Comparison of ENCODE assay signal across 20 cellular contexts in the genomic region with DNA sequence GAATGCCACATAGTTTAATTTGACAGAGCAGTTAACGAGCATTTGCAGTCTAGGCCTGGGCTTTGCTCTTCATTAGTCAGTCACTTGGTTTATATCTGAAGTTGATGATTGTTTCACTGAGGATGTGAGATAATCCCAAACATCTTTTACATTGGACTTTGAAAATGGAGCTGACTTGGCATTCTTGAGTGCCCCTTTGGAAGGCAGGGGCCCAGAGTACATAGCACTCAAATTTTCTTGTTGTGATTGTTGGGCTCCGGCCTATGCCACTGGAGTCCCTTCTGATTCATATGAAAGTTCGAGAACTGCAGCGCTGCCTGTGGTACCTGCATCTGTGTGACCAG. TPM values are rescaled to one million over a fixed set of nuclear protein-coding genes. Genes with fewer than 3 reads are reported as not detected.
A peak's percentile ranks its signal among the peaks of the same experiment; 100 is the strongest.
DNase-seq lines count a peak whose midpoint lies in the region; ATAC-seq and TF ChIP-seq lines count a peak whose summit lies in the region.
"Had no signal": no experiment of that assay in that cellular context is flagged by ENCODE, and none has a peak within 500 bp of the region (broad histone marks: within the 10 kb centered on the region; RNA-seq: fewer than 3 reads in every experiment).

No MANE protein-coding gene starts in this region.

- H4K20me1 ChIP-seq in OCI-LY7 (ENCODE audit: insufficient read depth, low read length) (peaks cover 28% of the 10 kb centered on the region), mammary epithelial cell (ENCODE audit: insufficient read depth, low read length) (peaks cover 9% of the 10 kb centered on the region), smooth muscle cell (ENCODE audit: low read depth) (peaks cover 100% of the 10 kb centered on the region)

- POLR2A ChIA-PET in OCI-LY7 (lab: Charles Lee): no interaction called here

- H3K4me2 ChIP-seq in OCI-LY7 (ENCODE audit: low read length) (no peak overlapping the region), mammary epithelial cell (ENCODE audit: insufficient read depth, low read depth, low read length) (peak overlapping the region; percentile 41), smooth muscle cell (peak overlapping the region; percentile 27)

- in situ Hi-C loops in mammary epithelial cell (cut with MboI; ENCODE audit: low sequenced_read_pairs in 2 of 2): no loop called here

- BruUV-seq in OCI-LY7 (replicated peaks; lab: Mats Ljungman, UMichigan) (TSS peak; percentile 58), mammary epithelial cell (replicated peaks; lab: Mats Ljungman, UMichigan) (TSS peak; percentile 18)

- no peak for ATAC-seq in Right ventricle myocardium inferior
- no peak for ATAC-seq in HG02885 (IDR thresholded peaks at IDR 0.05; ENCODE audit: poor library complexity, unreplicated experiment)
- ATAC-seq: naive thymus-derived CD4-positive, alpha-beta T cell; SK-N-SH treated with all-trans-retinoic acid at 6 μM for 48 hours had no signal

- H3K27me3 ChIP-seq in cardiac muscle cell (no peaks in the 10 kb centered on the region), mammary epithelial cell (ENCODE audit: insufficient read depth, low read length) (no peaks in the 10 kb centered on the region), smooth muscle cell (ENCODE audit: low read depth) (no peaks in the 10 kb centered on the region)

- TF ChIP-seq CTCF in cardiac muscle cell (IDR thresholded peaks at IDR 0.05; ENCODE audit: low read depth, low read length) (no peak), OCI-LY7 (conservative IDR thresholded peaks at IDR 0.05; ENCODE audit: low read length) (no peak), mammary epithelial cell (conservative IDR thresholded peaks at IDR 0.05 in 1 of 2, IDR thresholded peaks at IDR 0.05 in 1 of 2; ENCODE audit: extremely low read depth in 1 of 2, insufficient read depth in 1 of 2, low read depth in 1 of 2, low read length in 2 of 2) (no peak), smooth muscle cell (IDR thresholded peaks at IDR 0.05; ENCODE audit: borderline replicate concordance, insufficient read depth, poor library complexity, severe bottlenecking) (no peak)

- intact Hi-C loops in Right ventricle myocardium inferior (cut with DNase I): loop anchor here (5.0 kb wide), 1 partner anchor 39 kb away; no protein-coding TSS in a partner anchor
- intact Hi-C loops in OCI-LY7 (cut with micrococcal nuclease; ENCODE audit: unreplicated experiment): no loop called here
- intact Hi-C loops in mammary epithelial cell (cut with micrococcal nuclease): no loop called here

- dilution Hi-C loops in mammary epithelial cell (cut with HindIII; ENCODE audit: low sequenced_read_pairs): no loop called here

- no peak overlapping the region for H3K4me3 ChIP-seq in cardiac muscle cell
- H3K4me3 ChIP-seq in OCI-LY7 (ENCODE audit: low read depth, low read length, poor library complexity, severe bottlenecking): no peak overlapping the region
- no peak overlapping the region for H3K4me3 ChIP-seq in mammary epithelial cell (replicated peaks in 1 of 3; ENCODE audit: insufficient read depth in 1 of 3, low read depth in 2 of 3, low read length in 3 of 3)
- H3K4me3 ChIP-seq in smooth muscle cell: no peak overlapping the region

- H3K9me3 ChIP-seq in cardiac muscle cell (ENCODE audit: low read depth) (no peaks in the 10 kb centered on the region), OCI-LY7 (ENCODE audit: low read length) (no peaks in the 10 kb centered on the region), mammary epithelial cell (replicated peaks; ENCODE audit: insufficient read depth, low read length) (no peaks in the 10 kb centered on the region), smooth muscle cell (replicated peaks; ENCODE audit: low read depth) (no peaks in the 10 kb centered on the region)

- DNase-seq in cardiac muscle cell (ENCODE audit: low read depth in 1 of 2, low spot score in 1 of 2) (no peak), Right ventricle myocardium inferior (ENCODE audit: missing footprints) (no peak), OCI-LY7 (ENCODE audit: low spot score) (no peak), mammary epithelial cell (no peak), smooth muscle cell (lab: John Stamatoyannopoulos, UW; ENCODE audit: unreplicated experiment) (no peak), NCI-H748 (lab: John Stamatoyannopoulos, UW; ENCODE audit: unreplicated experiment) (no peak)
- DNase-seq: activated CD4-positive, alpha-beta T cell treated with anti-CD3 and anti-CD28 coated beads, Interleukin-2, amount 10 ng/mL, durations not matched to agents 24 days and 14 days; anterior cingulate cortex; effector memory CD8-positive, alpha-beta T cell; HCEC 1CT; naive thymus-derived CD4-positive, alpha-beta T cell; NCI-H1048; NCI-H2107; NCI-H526; small intestine; stimulated activated CD8-positive, alpha-beta memory T cell treated with anti-CD3 and anti-CD28 coated beads, Interleukin-4, amount 100 ng/mL, for 48 hours; substantia nigra had no signal

- CTCF ChIA-PET in OCI-LY7 (lab: Charles Lee; ENCODE audit: unreplicated experiment) (no interaction called here), mammary epithelial cell (lab: Charles Lee; ENCODE audit: low non-redundant PET) (no interaction called here)

- H3K36me3 ChIP-seq in cardiac muscle cell (peaks cover 6% of the 10 kb centered on the region), OCI-LY7 (ENCODE audit: insufficient read depth, low read length) (peaks cover 81% of the 10 kb centered on the region), mammary epithelial cell (ENCODE audit: insufficient read depth, low read length) (peaks cover 25% of the 10 kb centered on the region), smooth muscle cell (ENCODE audit: low read depth) (no peaks in the 10 kb centered on the region)

- WGBS in mammary epithelial cell (ENCODE audit: low coverage, missing lambda C conversion rate): 67% methylated on average over 4 of the region's 4 CpGs
- 77% methylated on average over 4 of the region's 4 CpGs for WGBS in smooth muscle cell (ENCODE audit: low lambda C conversion rate)

- peaks cover 73% of the 10 kb centered on the region for H3K79me2 ChIP-seq in OCI-LY7 (ENCODE audit: insufficient read depth, low read depth, low read length)
- H3K79me2 ChIP-seq in mammary epithelial cell (ENCODE audit: insufficient read depth, low read length): peaks cover 100% of the 10 kb centered on the region
- H3K79me2 ChIP-seq in smooth muscle cell (ENCODE audit: low read depth): peaks cover 100% of the 10 kb centered on the region

- H3F3A ChIP-seq in smooth muscle cell (ENCODE audit: low read depth): peaks cover 4% of the 10 kb centered on the region

- H3K27ac ChIP-seq in cardiac muscle cell: peak overlapping the region; percentile 73
- no peak overlapping the region for H3K27ac ChIP-seq in OCI-LY7 (ENCODE audit: low read depth, low read length, poor library complexity, severe bottlenecking)
- H3K27ac ChIP-seq in mammary epithelial cell (ENCODE audit: insufficient read depth, low read depth, low read length): no peak overlapping the region
- no peak overlapping the region for H3K27ac ChIP-seq in smooth muscle cell (ENCODE audit: low read depth)
- H3K27ac ChIP-seq: parathyroid adenoma had no signal

- H3K4me1 ChIP-seq in cardiac muscle cell (ENCODE audit: low read depth): peaks cover 56% of the 10 kb centered on the region
- H3K4me1 ChIP-seq in OCI-LY7 (ENCODE audit: insufficient read depth, low read length, poor library complexity, severe bottlenecking): no peaks in the 10 kb centered on the region
- H3K4me1 ChIP-seq in mammary epithelial cell (ENCODE audit: insufficient read depth, low read length): peaks cover 49% of the 10 kb centered on the region
- H3K4me1 ChIP-seq in smooth muscle cell (ENCODE audit: low read depth): peaks cover 9% of the 10 kb centered on the region

- H2AFZ ChIP-seq in OCI-LY7 (ENCODE audit: low read length) (no peak overlapping the region), mammary epithelial cell (ENCODE audit: low read depth, low read length) (no peak overlapping the region), smooth muscle cell (ENCODE audit: low read depth) (no peak overlapping the region)
- H2AFZ ChIP-seq: parathyroid adenoma had no signal

- no peak overlapping the region for H3K9ac ChIP-seq in mammary epithelial cell (ENCODE audit: insufficient read depth, low read length)
- no peak overlapping the region for H3K9ac ChIP-seq in smooth muscle cell (ENCODE audit: low read depth)
- H3K9ac ChIP-seq: parathyroid adenoma had no signal

- H3K9me2 ChIP-seq in OCI-LY7 (ENCODE audit: insufficient read depth, low read length): no peaks in the 10 kb centered on the region

RNA-seq across cellular contexts. Expression of a gene that starts 21.9 kb away (rescaled TPM):
- 110 and 117 TPM in 2 replicates for total RNA-seq in cardiac muscle cell
- 122 and 137 TPM in 2 replicates for polyA plus RNA-seq in cardiac muscle cell
- total RNA-seq in Right ventricle myocardium inferior: 195 TPM
- total RNA-seq in OCI-LY7 (2014; rRNA removed; shearing (Covaris generic)): 56.4 and 69.3 TPM in 2 replicates
- total RNA-seq in OCI-LY7 (2022): 65.9 and 66.4 TPM in 2 replicates
- 100 to 1,000 TPM; 151 to 157 TPM for total RNA-seq in mammary epithelial cell
- 75.6 TPM for polyA plus RNA-seq in mammary epithelial cell
- 39.8 TPM for polyA minus RNA-seq in mammary epithelial cell
- total RNA-seq in smooth muscle cell: 104 and 111 TPM in 2 replicates
- polyA plus RNA-seq in smooth muscle cell: 103 and 140 TPM in 2 replicates
